In genomic region chr7:4177001-4177400, GRCh38 we compare ENCODE assay signal across 27 cellular contexts.
"Had no signal": no experiment of that assay in that cellular context is flagged by ENCODE, and none has a peak within 500 bp of the region (broad histone marks: within the 10 kb centered on the region; RNA-seq: fewer than 3 reads in every experiment).

No MANE protein-coding gene starts in this region.

- H3K4me3 ChIP-seq: colonic mucosa, gastroesophageal sphincter, heart right ventricle, lower lobe of right lung, ovary, right lobe of liver, suprapubic skin, transverse colon, upper lobe of right lung, vagina had no signal

- H3K27me3 ChIP-seq: colonic mucosa, gastroesophageal sphincter, heart right ventricle, ovary, right lobe of liver, suprapubic skin, transverse colon, upper lobe of right lung, vagina had no signal

- H3K4me1 Mint-ChIP-seq: immature natural killer cell; memory B cell; natural killer cell; stimulated activated naive B cell treated with anti-CD40 and anti-IgM and Interleukin-4, amounts not matched to agents 10 μg/mL and 1 μg/mL and 100 μg/mL, for 72 hours had no signal

- H3K27ac ChIP-seq: colonic mucosa, gastroesophageal sphincter, heart right ventricle, lower lobe of right lung, ovary, right lobe of liver, suprapubic skin, transverse colon, upper lobe of right lung, vagina had no signal

- ATAC-seq: gastroesophageal sphincter; heart right ventricle; left ventricle myocardium superior; lower lobe of right lung; natural killer cell; right lobe of liver; stimulated activated naive B cell treated with anti-CD40 and anti-IgM and Interleukin-4, amounts not matched to agents 10 μg/mL and 1 μg/mL and 100 μg/mL, for 72 hours; upper lobe of right lung had no signal

- H3K27ac Mint-ChIP-seq: dendritic cell treated with granulocyte-macrophage colony-stimulating factor and Interleukin-4, amounts not matched to agents 40 ng/mL and 50 ng/mL, for 4 days; immature natural killer cell; memory B cell; natural killer cell; stimulated activated naive B cell treated with anti-CD40 and anti-IgM and Interleukin-4, amounts not matched to agents 10 μg/mL and 1 μg/mL and 100 μg/mL, for 72 hours; stimulated activated naive CD8-positive, alpha-beta T cell treated with anti-CD3 and anti-CD28 coated beads, Interleukin-15, Interleukin-2, amounts not matched to agents 100 ng/mL and 50 ng/mL, for 24 hours had no signal

- H3K36me3 Mint-ChIP-seq: immature natural killer cell; memory B cell; natural killer cell; stimulated activated naive B cell treated with anti-CD40 and anti-IgM and Interleukin-4, amounts not matched to agents 10 μg/mL and 1 μg/mL and 100 μg/mL, for 72 hours had no signal

- DNase-seq: colonic mucosa; effector memory CD4-positive, alpha-beta T cell; erythroblast; foreskin fibroblast; heart right ventricle; hippocampal formation; immature natural killer cell; islet precursor cell; left ventricle myocardium superior; lower lobe of right lung; natural killer cell; occipital lobe; ovary; retina; right lobe of liver; small intestine; stimulated activated CD4-positive, alpha-beta T cell treated with anti-CD3 and anti-CD28 coated beads, Interleukin-15, amount 100 ng/mL, for 24 hours; stimulated activated CD4-positive, alpha-beta T cell treated with anti-CD3 and anti-CD28 coated beads, Interleukin-2, amount 100 ng/mL, for 48 hours; stimulated activated naive B cell treated with anti-CD40 and anti-IgM and Interleukin-4, amounts not matched to agents 10 μg/mL and 1 μg/mL and 100 μg/mL, for 72 hours; transverse colon; upper lobe of right lung had no signal

- H3K4me3 Mint-ChIP-seq: dendritic cell treated with granulocyte-macrophage colony-stimulating factor and Interleukin-4, amounts not matched to agents 40 ng/mL and 50 ng/mL, for 4 days; immature natural killer cell; memory B cell; natural killer cell; stimulated activated naive B cell treated with anti-CD40 and anti-IgM and Interleukin-4, amounts not matched to agents 10 μg/mL and 1 μg/mL and 100 μg/mL, for 72 hours; stimulated activated naive CD8-positive, alpha-beta T cell treated with anti-CD3 and anti-CD28 coated beads, Interleukin-15, Interleukin-2, amounts not matched to agents 100 ng/mL and 50 ng/mL, for 24 hours had no signal

- H3K36me3 ChIP-seq: colonic mucosa, gastroesophageal sphincter, heart right ventricle, lower lobe of right lung, ovary, right lobe of liver, suprapubic skin, transverse colon, upper lobe of right lung, vagina had no signal

- H3K9me3 ChIP-seq: colonic mucosa, gastroesophageal sphincter, heart right ventricle, lower lobe of right lung, ovary, right lobe of liver, suprapubic skin, transverse colon, upper lobe of right lung, vagina had no signal

- H3K9me3 Mint-ChIP-seq: immature natural killer cell; memory B cell; natural killer cell; stimulated activated naive CD8-positive, alpha-beta T cell treated with anti-CD3 and anti-CD28 coated beads, Interleukin-15, Interleukin-2, amounts not matched to agents 100 ng/mL and 50 ng/mL, for 24 hours had no signal

- H3K4me1 ChIP-seq: colonic mucosa, gastroesophageal sphincter, lower lobe of right lung, right lobe of liver, transverse colon, upper lobe of right lung, vagina had no signal

- H3K27me3 Mint-ChIP-seq: dendritic cell treated with granulocyte-macrophage colony-stimulating factor and Interleukin-4, amounts not matched to agents 40 ng/mL and 50 ng/mL, for 4 days; memory B cell; stimulated activated naive B cell treated with anti-CD40 and anti-IgM and Interleukin-4, amounts not matched to agents 10 μg/mL and 1 μg/mL and 100 μg/mL, for 72 hours; stimulated activated naive CD8-positive, alpha-beta T cell treated with anti-CD3 and anti-CD28 coated beads, Interleukin-15, Interleukin-2, amounts not matched to agents 100 ng/mL and 50 ng/mL, for 24 hours had no signal
